In the genomic region with DNA sequence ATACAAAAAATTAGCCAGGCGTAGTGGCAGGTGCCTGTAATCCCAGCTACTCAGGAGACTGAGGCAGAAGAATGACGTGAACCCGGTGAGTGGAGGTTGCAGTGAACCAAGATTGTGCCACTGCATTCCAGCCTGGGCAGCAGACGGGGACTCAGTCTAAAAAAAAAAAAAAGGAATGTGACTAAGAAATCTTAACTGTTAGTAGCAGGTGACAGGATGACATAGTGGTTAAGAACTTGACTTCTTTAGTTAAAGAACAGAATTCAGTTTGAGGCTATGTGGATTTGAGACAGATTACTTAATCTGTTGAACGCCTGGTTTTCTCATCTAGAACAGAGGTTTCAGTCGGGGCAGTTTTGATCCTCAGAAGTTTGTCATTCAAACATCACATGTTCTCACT, we compare ENCODE assay signal across 19 cellular contexts. TPM values are rescaled to one million over a fixed set of nuclear protein-coding genes. Genes with fewer than 3 reads are reported as not detected.
DNase-seq lines count a peak whose midpoint lies in the region; ATAC-seq and TF ChIP-seq lines count a peak whose summit lies in the region.
"Had no signal": no experiment of that assay in that cellular context is flagged by ENCODE, and none has a peak within 500 bp of the region (broad histone marks: within the 10 kb centered on the region; RNA-seq: fewer than 3 reads in every experiment).

No MANE protein-coding gene starts in this region.

- no peaks in the 10 kb centered on the region for H3K27me3 Mint-ChIP-seq in activated naive CD8-positive, alpha-beta T cell
- H3K27me3 Mint-ChIP-seq in activated naive CD8-positive, alpha-beta T cell treated with anti-CD3 and anti-CD28 coated beads, Interleukin-2, amount 50 U/mL, for 24 hours, result peaks cover 2% of the 10 kb centered on the region
- H3K27me3 Mint-ChIP-seq in IgD-negative memory B cell (peaks cover 4% of the 10 kb centered on the region), neural crest cell (ENCODE audit: low read depth) (no peaks in the 10 kb centered on the region)
- H3K27me3 Mint-ChIP-seq in activated T-helper 17 cell treated with anti-CD3 and anti-CD28 coated beads, Interleukin-2, amount 50 U/mL, for 72 hours, result no peaks in the 10 kb centered on the region

- no peaks in the 10 kb centered on the region for H3K9me3 Mint-ChIP-seq in activated naive CD8-positive, alpha-beta T cell (ENCODE audit: low read depth)
- H3K9me3 Mint-ChIP-seq in activated naive CD8-positive, alpha-beta T cell treated with anti-CD3 and anti-CD28 coated beads, Interleukin-2, amount 50 U/mL, for 24 hours, result no peaks in the 10 kb centered on the region
- peaks cover 0 to 7% (median 0%) of the 10 kb centered on the region in 3 donors for H3K9me3 Mint-ChIP-seq in IgD-negative memory B cell
- H3K9me3 Mint-ChIP-seq in activated T-helper 17 cell treated with anti-CD3 and anti-CD28 coated beads, Interleukin-2, amount 50 U/mL, for 72 hours, result no peaks in the 10 kb centered on the region
- H3K9me3 Mint-ChIP-seq in neural crest cell, result peaks cover 2% of the 10 kb centered on the region

- TF ChIP-seq CTCF in neural crest cell (conservative IDR thresholded peaks at IDR 0.05), result no peak

- peaks cover 55% of the 10 kb centered on the region for H3K4me1 Mint-ChIP-seq in activated naive CD8-positive, alpha-beta T cell (ENCODE audit: low read depth)
- peaks cover 57% of the 10 kb centered on the region for H3K4me1 Mint-ChIP-seq in activated naive CD8-positive, alpha-beta T cell treated with anti-CD3 and anti-CD28 coated beads, Interleukin-2, amount 50 U/mL, for 24 hours
- H3K4me1 Mint-ChIP-seq in IgD-negative memory B cell (peaks cover 25 to 41% (median 41%) of the 10 kb centered on the region in 3 donors), neural crest cell (peaks cover 38% of the 10 kb centered on the region)
- peaks cover 43% of the 10 kb centered on the region for H3K4me1 Mint-ChIP-seq in activated T-helper 17 cell treated with anti-CD3 and anti-CD28 coated beads, Interleukin-2, amount 50 U/mL, for 72 hours

- no peak overlapping the region for H3K4me3 ChIP-seq in H7 (ENCODE audit: insufficient read depth, low read depth, low read length)
- H3K4me3 ChIP-seq: A549, SJSA1 had no signal

- ATAC-seq in activated naive CD8-positive, alpha-beta T cell treated with anti-CD3 and anti-CD28 coated beads, Interleukin-2, amount 50 U/mL, for 24 hours, result no peak
- ATAC-seq in activated T-helper 17 cell treated with anti-CD3 and anti-CD28 coated beads, Interleukin-2, amount 50 U/mL, for 72 hours (replicated peaks), result no peak
- ATAC-seq: A549, HCT116 had no signal

- peaks cover 1% of the 10 kb centered on the region for H3K36me3 ChIP-seq in H7 (replicated peaks; ENCODE audit: control insufficient read depth, insufficient read depth, low read length)
- H3K36me3 ChIP-seq: SJSA1 had no signal

- H3K27me3 ChIP-seq in H7 (ENCODE audit: control insufficient read depth, insufficient read depth, low read length), result no peaks in the 10 kb centered on the region
- H3K27me3 ChIP-seq: SJSA1 had no signal

- no peak for DNase-seq in activated naive CD8-positive, alpha-beta T cell treated with anti-CD3 and anti-CD28 coated beads, Interleukin-2, amount 50 U/mL, for 24 hours
- DNase-seq in neural crest cell (ENCODE audit: low read depth, low spot score) (no peak), activated gamma-delta T cell (lab: John Stamatoyannopoulos, UW) (no peak), H7 (no peak), DMS79 treated with DMSO at 0.1 percent for 48 hours (lab: John Stamatoyannopoulos, UW) (no peak)
- DNase-seq: COR-L47; DMS153; IMR-90; Kasumi-1; NCI-H1417; NCI-H1930; NCI-H69; NK-92 treated with Interleukin-12 subunit alpha and Interleukin-12 subunit beta, amount 100 ng/mL, for 24 hours had no signal

- H3K4me3 Mint-ChIP-seq in activated naive CD8-positive, alpha-beta T cell, result peak overlapping the region; percentile 48
- H3K4me3 Mint-ChIP-seq in activated naive CD8-positive, alpha-beta T cell treated with anti-CD3 and anti-CD28 coated beads, Interleukin-2, amount 50 U/mL, for 24 hours, result no peak overlapping the region
- peak overlapping the region in 1 of 4 donors; percentile 99 for H3K4me3 Mint-ChIP-seq in IgD-negative memory B cell
- H3K4me3 Mint-ChIP-seq in activated T-helper 17 cell treated with anti-CD3 and anti-CD28 coated beads, Interleukin-2, amount 50 U/mL, for 72 hours, result peak overlapping the region; percentile 100
- peak overlapping the region; percentile 90 for H3K4me3 Mint-ChIP-seq in neural crest cell

- no peaks in the 10 kb centered on the region for H3K36me3 Mint-ChIP-seq in activated naive CD8-positive, alpha-beta T cell
- peaks cover 20% of the 10 kb centered on the region for H3K36me3 Mint-ChIP-seq in activated naive CD8-positive, alpha-beta T cell treated with anti-CD3 and anti-CD28 coated beads, Interleukin-2, amount 50 U/mL, for 24 hours (ENCODE audit: low read depth)
- no peaks in the 10 kb centered on the region for H3K36me3 Mint-ChIP-seq in IgD-negative memory B cell
- H3K36me3 Mint-ChIP-seq in activated T-helper 17 cell treated with anti-CD3 and anti-CD28 coated beads, Interleukin-2, amount 50 U/mL, for 72 hours (ENCODE audit: low read depth), result peaks cover 60% of the 10 kb centered on the region
- no peaks in the 10 kb centered on the region for H3K36me3 Mint-ChIP-seq in neural crest cell (ENCODE audit: low read depth)

- no peak overlapping the region for H3K27ac Mint-ChIP-seq in activated naive CD8-positive, alpha-beta T cell
- no peak overlapping the region for H3K27ac Mint-ChIP-seq in activated naive CD8-positive, alpha-beta T cell treated with anti-CD3 and anti-CD28 coated beads, Interleukin-2, amount 50 U/mL, for 24 hours
- H3K27ac Mint-ChIP-seq in IgD-negative memory B cell (peak overlapping the region in 2 of 3 donors; percentile 39 to 75), neural crest cell (ENCODE audit: unreplicated experiment) (no peak overlapping the region)
- peak overlapping the region; percentile 78 for H3K27ac Mint-ChIP-seq in activated T-helper 17 cell treated with anti-CD3 and anti-CD28 coated beads, Interleukin-2, amount 50 U/mL, for 72 hours

RNA-seq across cellular contexts. Expression of a gene that starts 3.2 kb away (rescaled TPM):
- 18.0 TPM for polyA plus RNA-seq in IgD-negative memory B cell
- 10 to 100 TPM; 24.0 to 37.3 TPM for total RNA-seq in activated T-helper 17 cell treated with anti-CD3 and anti-CD28 coated beads, Interleukin-2, amount 50 U/mL, for 72 hours
- 20.1 and 24.7 TPM in 2 replicates for total RNA-seq in neural crest cell
- total RNA-seq in H7 (2014; rRNA removed; shearing (Covaris generic)), result 35.5 and 42.2 TPM in 2 replicates

RNA-seq across cellular contexts. Expression of a gene that starts 3.3 kb away (rescaled TPM):
- 13.1 TPM for polyA plus RNA-seq in IgD-negative memory B cell
- 10 to 100 TPM; 34.4 to 63.6 TPM for total RNA-seq in activated T-helper 17 cell treated with anti-CD3 and anti-CD28 coated beads, Interleukin-2, amount 50 U/mL, for 72 hours
- 16.6 and 24.6 TPM in 2 replicates for total RNA-seq in neural crest cell
- total RNA-seq in H7 (2014; rRNA removed; shearing (Covaris generic)), result 24.4 and 40.8 TPM in 2 replicates

Comparison
In these comparisons a context has a peak if more than half of its experiments do, and no peak if none do; other contexts are left out.
1. H3K27ac Mint-ChIP-seq: peak in IgD-negative memory B cell (2 of 3) and activated T-helper 17 cell treated with anti-CD3 and anti-CD28 coated beads, Interleukin-2, amount 50 U/mL, for 72 hours (single experiment); none in activated naive CD8-positive, alpha-beta T cell (single experiment), activated naive CD8-positive, alpha-beta T cell treated with anti-CD3 and anti-CD28 coated beads, Interleukin-2, amount 50 U/mL, for 24 hours (single experiment) and neural crest cell (single experiment).